24 cellular contexts compared by ENCODE assay signal in the genomic region with DNA sequence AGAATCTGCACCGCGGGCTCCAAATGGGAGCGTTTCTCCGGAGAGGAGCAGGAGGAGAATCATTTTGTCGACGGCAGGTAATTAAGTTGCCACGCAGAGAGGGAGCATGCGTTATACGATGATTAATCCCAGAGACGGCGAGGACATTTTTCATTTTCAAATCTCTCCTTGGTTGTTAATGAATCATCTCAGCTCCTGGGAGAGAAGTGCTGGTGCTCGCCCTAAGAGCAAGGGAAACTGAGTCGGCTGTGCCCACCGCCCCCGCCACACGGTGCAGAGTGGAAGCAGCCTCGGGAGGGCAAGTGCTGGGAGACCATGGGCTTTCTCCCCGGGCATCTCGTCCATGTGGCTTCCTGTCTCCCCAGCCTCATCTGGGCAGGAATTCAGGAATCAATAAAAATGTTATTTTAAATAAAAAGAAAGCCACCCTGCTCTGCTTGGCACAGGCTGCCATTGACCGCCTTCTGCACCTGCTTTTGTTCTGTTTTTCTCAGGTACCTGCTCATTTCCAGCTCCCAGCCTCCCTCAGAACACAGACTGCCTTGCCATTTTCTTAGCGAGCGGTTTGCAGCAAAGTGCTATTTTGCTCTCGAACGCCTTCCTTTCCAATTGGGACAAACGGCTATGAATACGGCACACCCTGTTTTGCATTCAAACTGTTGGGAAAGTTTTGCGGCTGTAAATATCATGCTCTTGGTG. TPM values are rescaled to one million over a fixed set of nuclear protein-coding genes. Genes with fewer than 3 reads are reported as not detected.
DNase-seq lines count a peak whose midpoint lies in the region; FAIRE-seq and TF ChIP-seq lines count a peak whose summit lies in the region.
"Had no signal": no experiment of that assay in that cellular context is flagged by ENCODE, and none has a peak within 500 bp of the region (broad histone marks: within the 10 kb centered on the region; RNA-seq: fewer than 3 reads in every experiment).

No MANE protein-coding gene starts in this region.

- peak overlapping the region; percentile 15 for H3K27ac Mint-ChIP-seq in glutamatergic neuron (ENCODE audit: unreplicated experiment)
- H3K27ac Mint-ChIP-seq: naive thymus-derived CD8-positive, alpha-beta T cell had no signal

- no peak overlapping the region for H2AFZ ChIP-seq in GM23248
- H2AFZ ChIP-seq: hepatocyte had no signal

- no peaks in the 10 kb centered on the region for H3K79me2 ChIP-seq in GM23248 (ENCODE audit: insufficient read depth)
- H3K79me2 ChIP-seq: hepatocyte had no signal

- no peaks in the 10 kb centered on the region for H3K9me2 ChIP-seq in GM23248 (ENCODE audit: insufficient read depth)

- H3K9me3 ChIP-seq in GM23248 (ENCODE audit: low read depth) (no peaks in the 10 kb centered on the region), WERI-Rb-1 (ENCODE audit: severe bottlenecking) (no peaks in the 10 kb centered on the region), subcutaneous abdominal adipose tissue (ENCODE audit: control insufficient read depth in 5 of 5, low read length in 5 of 5) (no peaks in the 10 kb centered on the region)
- H3K9me3 ChIP-seq: esophagus muscularis mucosa, testis had no signal

- no peaks in the 10 kb centered on the region for H3K4me1 ChIP-seq in GM23248 (ENCODE audit: insufficient read depth)
- H3K4me1 ChIP-seq in subcutaneous abdominal adipose tissue (ENCODE audit: control insufficient read depth in 5 of 5, insufficient read depth in 5 of 5, low read length in 5 of 5), result peaks cover 5 to 41% (median 35%) of the 10 kb centered on the region in 5 donors

- no peaks in the 10 kb centered on the region for H4K20me1 ChIP-seq in GM23248 (ENCODE audit: insufficient read depth)

- H3K4me3 Mint-ChIP-seq in glutamatergic neuron (ENCODE audit: unreplicated experiment), result no peak overlapping the region
- H3K4me3 Mint-ChIP-seq: naive thymus-derived CD8-positive, alpha-beta T cell had no signal

- H3K27ac ChIP-seq in GM23248 (no peak overlapping the region), WERI-Rb-1 (peak overlapping the region; percentile 21), subcutaneous abdominal adipose tissue (ENCODE audit: low read depth, low read length) (no peak overlapping the region)
- H3K27ac ChIP-seq: hepatocyte, testis had no signal

- TF ChIP-seq CTCF in WERI-Rb-1 (IDR thresholded peaks at IDR 0.05; ENCODE audit: low read depth, low read length) (no peak), glutamatergic neuron (IDR thresholded peaks at IDR 0.05; ENCODE audit: partially characterized antibody, unreplicated experiment) (no peak)

- H3K4me1 Mint-ChIP-seq in glutamatergic neuron (ENCODE audit: low read depth, unreplicated experiment), result peaks cover 23% of the 10 kb centered on the region
- H3K4me1 Mint-ChIP-seq: naive thymus-derived CD8-positive, alpha-beta T cell had no signal

- H3K9ac ChIP-seq in GM23248, result no peak overlapping the region
- peak overlapping the region in 1 of 5 donors; percentile 50 for H3K9ac ChIP-seq in subcutaneous abdominal adipose tissue (ENCODE audit: low read length in 5 of 5)

- H3K4me3 ChIP-seq in GM23248, result no peak overlapping the region
- H3K4me3 ChIP-seq in WERI-Rb-1 (ENCODE audit: low read depth, low read length), result no peak overlapping the region
- peak overlapping the region; percentile 47 to 59 (median 51) for H3K4me3 ChIP-seq in subcutaneous abdominal adipose tissue (ENCODE audit: low read depth in 1 of 5, low read length in 5 of 5)
- H3K4me3 ChIP-seq: hepatocyte, testis had no signal

- TF ChIP-seq POLR2A in GM12891 (IDR thresholded peaks at IDR 0.05; ENCODE audit: low read depth, low read length), result no peak

- DNase-seq in GM23248 (peak; percentile 54), WERI-Rb-1 (no peak), glutamatergic neuron (no peak), NCI-H446 (lab: John Stamatoyannopoulos, UW) (no peak), GM12891 (ENCODE audit: insufficient read length, low spot score) (no peak), GM03348 (ENCODE audit: low spot score) (no peak)
- DNase-seq: activated gamma-delta T cell; AML-193; amniotic stem cell; central memory CD4-positive, alpha-beta T cell; DMS79; effector CD8-positive, alpha-beta T cell; naive thymus-derived CD8-positive, alpha-beta T cell; NCI-H1930; NCI-H510A treated with DMSO at 0.1 percent for 48 hours; SHP77 treated with DMSO at 0.1 percent for 48 hours; stimulated activated CD8-positive, alpha-beta memory T cell treated with anti-CD3 and anti-CD28 coated beads, Interleukin-4, amount 100 ng/mL, for 48 hours; T-helper 1 cell; testis had no signal

- H3K4me2 ChIP-seq in GM23248 (ENCODE audit: unreplicated experiment), result no peak overlapping the region
- H3K4me2 ChIP-seq: hepatocyte had no signal

- in situ Hi-C loops in GM23248 (cut with MboI), result no loop called here

- WGBS in GM23248 (ENCODE audit: low coverage in 1 of 2, low lambda C conversion rate in 2 of 2, missing lambda C conversion rate in 2 of 2), 2 experiments, result 2% methylated on average over 27 of the region's 27 CpGs

- H3K36me3 ChIP-seq in GM23248 (ENCODE audit: low read depth), result no peaks in the 10 kb centered on the region
- H3K36me3 ChIP-seq in WERI-Rb-1, result peaks cover 8% of the 10 kb centered on the region
- H3K36me3 ChIP-seq in subcutaneous abdominal adipose tissue (ENCODE audit: control insufficient read depth in 5 of 5, insufficient read depth in 5 of 5, low read length in 5 of 5), result no peaks in the 10 kb centered on the region
- H3K36me3 ChIP-seq: esophagus muscularis mucosa had no signal

- peaks cover 4% of the 10 kb centered on the region for H3K27me3 Mint-ChIP-seq in glutamatergic neuron (ENCODE audit: unreplicated experiment)

- H3K36me3 Mint-ChIP-seq in glutamatergic neuron (ENCODE audit: unreplicated experiment), result no peaks in the 10 kb centered on the region
- H3K36me3 Mint-ChIP-seq: naive thymus-derived CD8-positive, alpha-beta T cell had no signal

- peaks cover 32% of the 10 kb centered on the region for H3K27me3 ChIP-seq in GM23248 (replicated peaks; ENCODE audit: insufficient read depth)
- H3K27me3 ChIP-seq in WERI-Rb-1 (ENCODE audit: insufficient read depth, low read depth, severe bottlenecking), result no peaks in the 10 kb centered on the region
- H3K27me3 ChIP-seq in subcutaneous abdominal adipose tissue (ENCODE audit: control insufficient read depth in 5 of 5, insufficient read depth in 4 of 5, low read length in 5 of 5), result peaks cover 0 to 15% (median 7%) of the 10 kb centered on the region in 5 donors
- H3K27me3 ChIP-seq: hepatocyte, testis had no signal

- no peak for FAIRE-seq in GM12891 (lab: Jason Lieb, UNC)
- FAIRE-seq: islet of Langerhans had no signal

- peaks cover 6% of the 10 kb centered on the region for H3K9me3 Mint-ChIP-seq in glutamatergic neuron (ENCODE audit: unreplicated experiment)
- H3K9me3 Mint-ChIP-seq: naive thymus-derived CD8-positive, alpha-beta T cell had no signal

- H3F3A ChIP-seq in GM23248 (ENCODE audit: insufficient read depth), result no peaks in the 10 kb centered on the region

TF ChIP-seq in GM12891, 5 proteins besides CTCF, POLR2A, EP300 and RAD21:
- TF ChIP-seq TAF1 (IDR thresholded peaks at IDR 0.05; ENCODE audit: low read depth, low read length) (no peak), POU2F2 (IDR thresholded peaks at IDR 0.05; ENCODE audit: low read depth, low read length) (no peak)

RNA-seq across cellular contexts. Expression of a gene that starts 24.9 kb away (rescaled TPM):
- total RNA-seq in GM23248 (2014; rRNA removed; shearing (Covaris generic)), result not detected in 2 replicates
- polyA plus RNA-seq in GM23248 (2016; fragmentation: Nextera tagmentation; extraction: Ambion mirVana), result not detected in 2 replicates
- total RNA-seq in glutamatergic neuron (ENCODE audit: unreplicated experiment), result not detected
- polyA plus RNA-seq in GM12891 (2012; ENCODE audit: low read depth, missing spikeins), result not detected
- total RNA-seq: hepatocyte, renal cortical epithelial cell had no signal
- polyA plus RNA-seq: hepatocyte had no signal

Comparison
In these comparisons a context has a peak if more than half of its experiments do, and no peak if none do; other contexts are left out.
1. H3K4me3 ChIP-seq: peak in subcutaneous abdominal adipose tissue (5 of 5); none in GM23248 (single experiment) and WERI-Rb-1 (single experiment).